Comparison of ENCODE assay signal across 10 cellular contexts in genomic region chr15:75061272-75061671, GRCh38. TPM values are rescaled to one million over a fixed set of nuclear protein-coding genes. Genes with fewer than 3 reads are reported as not detected.
DNase-seq lines count a peak whose midpoint lies in the region; ATAC-seq and TF ChIP-seq lines count a peak whose summit lies in the region.
"Had no signal": no experiment of that assay in that cellular context is flagged by ENCODE, and none has a peak within 500 bp of the region (broad histone marks: within the 10 kb centered on the region; RNA-seq: fewer than 3 reads in every experiment).

No MANE protein-coding gene starts in this region.

- H2AFZ ChIP-seq in PC-9: no peak overlapping the region
- H2AFZ ChIP-seq: parathyroid adenoma had no signal

- peaks cover 16% of the 10 kb centered on the region for H3K9me3 Mint-ChIP-seq in activated T-helper 1 cell treated with anti-CD3 and anti-CD28 coated beads, Interleukin-12 subunit alpha, Interleukin-12 subunit beta, Interleukin-2, Interleukin-4 antibody, amounts not matched to agents 30 ng/mL and 10 ng/mL and 1 ng/mL, durations not matched to agents 14 hours and 24 hours and 36 hours
- H3K9me3 Mint-ChIP-seq in progenitor cell of endocrine pancreas (ENCODE audit: low read depth): peaks cover 6% of the 10 kb centered on the region

- H3K9me2 ChIP-seq in PC-9 (ENCODE audit: insufficient read depth): no peaks in the 10 kb centered on the region

- CTCF ChIA-PET in PC-9 (lab: Charles Lee): interaction anchor here (1.1 kb wide), 1 partner anchor 18 kb away, joined by 4 read pairs; no protein-coding TSS in a partner anchor

- TF ChIP-seq POLR2A in spleen (IDR thresholded peaks at IDR 0.05): no peak

- H3K4me1 Mint-ChIP-seq in activated T-helper 1 cell treated with anti-CD3 and anti-CD28 coated beads, Interleukin-12 subunit alpha, Interleukin-12 subunit beta, Interleukin-2, Interleukin-4 antibody, amounts not matched to agents 30 ng/mL and 10 ng/mL and 1 ng/mL, durations not matched to agents 14 hours and 24 hours and 36 hours (ENCODE audit: low read depth): peaks cover 58% of the 10 kb centered on the region
- H3K4me1 Mint-ChIP-seq in progenitor cell of endocrine pancreas (ENCODE audit: low read depth): peaks cover 16% of the 10 kb centered on the region

- H3K79me2 ChIP-seq in PC-9 (ENCODE audit: low read depth): no peaks in the 10 kb centered on the region
- H3K79me2 ChIP-seq: parathyroid adenoma had no signal

- peak overlapping the region; percentile 31 for H3K27ac Mint-ChIP-seq in activated T-helper 1 cell treated with anti-CD3 and anti-CD28 coated beads, Interleukin-12 subunit alpha, Interleukin-12 subunit beta, Interleukin-2, Interleukin-4 antibody, amounts not matched to agents 30 ng/mL and 10 ng/mL and 1 ng/mL, durations not matched to agents 14 hours and 24 hours and 36 hours
- H3K27ac Mint-ChIP-seq in progenitor cell of endocrine pancreas: peak overlapping the region; percentile 41

- H3F3A ChIP-seq in PC-9 (ENCODE audit: insufficient read depth, low read depth): peaks cover 49% of the 10 kb centered on the region

- peaks cover 0 to 52% (median 5%) of the 10 kb centered on the region in 6 donors for H3K4me1 ChIP-seq in spleen
- H3K4me1 ChIP-seq in PC-9 (replicated peaks; ENCODE audit: insufficient read depth): peaks cover 39% of the 10 kb centered on the region
- H3K4me1 ChIP-seq: parathyroid adenoma had no signal

- H3K4me3 Mint-ChIP-seq in activated T-helper 1 cell treated with anti-CD3 and anti-CD28 coated beads, Interleukin-12 subunit alpha, Interleukin-12 subunit beta, Interleukin-2, Interleukin-4 antibody, amounts not matched to agents 30 ng/mL and 10 ng/mL and 1 ng/mL, durations not matched to agents 14 hours and 24 hours and 36 hours: peak overlapping the region; percentile 60
- no peak overlapping the region for H3K4me3 Mint-ChIP-seq in progenitor cell of endocrine pancreas (ENCODE audit: low read depth)

- H3K36me3 ChIP-seq in spleen: peaks cover 0 to 5% (median 0%) of the 10 kb centered on the region in 6 donors
- no peaks in the 10 kb centered on the region for H3K36me3 ChIP-seq in PC-9 (ENCODE audit: low read depth)

- no peaks in the 10 kb centered on the region for H3K27me3 Mint-ChIP-seq in activated T-helper 1 cell treated with anti-CD3 and anti-CD28 coated beads, Interleukin-12 subunit alpha, Interleukin-12 subunit beta, Interleukin-2, Interleukin-4 antibody, amounts not matched to agents 30 ng/mL and 10 ng/mL and 1 ng/mL, durations not matched to agents 14 hours and 24 hours and 36 hours (ENCODE audit: insufficient read depth)
- H3K27me3 Mint-ChIP-seq in progenitor cell of endocrine pancreas: no peaks in the 10 kb centered on the region

- H3K27me3 ChIP-seq in spleen (replicated peaks in 1 of 7): no peaks in the 10 kb centered on the region
- no peaks in the 10 kb centered on the region for H3K27me3 ChIP-seq in PC-9 (ENCODE audit: insufficient read depth, low read depth)

- H3K9me3 ChIP-seq in spleen (peaks cover 0 to 5% (median 2%) of the 10 kb centered on the region in 8 donors), PC-9 (ENCODE audit: insufficient read depth, low read depth) (no peaks in the 10 kb centered on the region)

- no peak overlapping the region for H3K4me3 ChIP-seq in spleen
- no peak overlapping the region for H3K4me3 ChIP-seq in PC-9

- ATAC-seq in GM18861 (IDR thresholded peaks at IDR 0.05; ENCODE audit: unreplicated experiment): peak; percentile 59
- ATAC-seq in HG03439 (IDR thresholded peaks at IDR 0.05; ENCODE audit: unreplicated experiment): peak; percentile 73
- ATAC-seq: PC-3 had no signal

- H4K20me1 ChIP-seq in PC-9 (ENCODE audit: insufficient read depth): no peaks in the 10 kb centered on the region

- intact Hi-C loops in activated T-helper 1 cell treated with anti-CD3 and anti-CD28 coated beads, Interleukin-12 subunit alpha, Interleukin-12 subunit beta, Interleukin-2, Interleukin-4 antibody, amounts not matched to agents 30 ng/mL and 10 ng/mL and 1 ng/mL, durations not matched to agents 14 hours and 24 hours and 36 hours (cut with micrococcal nuclease): no loop called here
- intact Hi-C loops in spleen (cut with DNase I; ENCODE audit: low total_unique reads): no loop called here
- intact Hi-C loops in PC-9 (cut with micrococcal nuclease; ENCODE audit: unreplicated experiment): no loop called here

- no peak for DNase-seq in activated T-helper 1 cell treated with anti-CD3 and anti-CD28 coated beads, Interleukin-12 subunit alpha, Interleukin-12 subunit beta, Interleukin-2, Interleukin-4 antibody, amounts not matched to agents 30 ng/mL and 10 ng/mL and 1 ng/mL, durations not matched to agents 14 hours and 24 hours and 36 hours (ENCODE audit: low spot score)
- DNase-seq in progenitor cell of endocrine pancreas (ENCODE audit: low spot score, unreplicated experiment): no peak
- DNase-seq in spleen: no peak
- DNase-seq in activated CD4-positive, alpha-beta T cell treated with anti-CD3 and anti-CD28 coated beads, Interleukin-2, amount 50 U/mL, for 4 hours: no peak
- no peak for DNase-seq in PC-9
- DNase-seq: glutamatergic neuron, PC-3 had no signal

- peak overlapping the region in 2 of 8 donors; percentile 13 to 23 for H3K27ac ChIP-seq in spleen
- no peak overlapping the region for H3K27ac ChIP-seq in PC-9
- H3K27ac ChIP-seq: parathyroid adenoma had no signal

- peaks cover 29% of the 10 kb centered on the region for H3K36me3 Mint-ChIP-seq in activated T-helper 1 cell treated with anti-CD3 and anti-CD28 coated beads, Interleukin-12 subunit alpha, Interleukin-12 subunit beta, Interleukin-2, Interleukin-4 antibody, amounts not matched to agents 30 ng/mL and 10 ng/mL and 1 ng/mL, durations not matched to agents 14 hours and 24 hours and 36 hours (ENCODE audit: low read depth)
- H3K36me3 Mint-ChIP-seq in progenitor cell of endocrine pancreas (ENCODE audit: insufficient read depth): peaks cover 9% of the 10 kb centered on the region

- no peak overlapping the region for H3K4me2 ChIP-seq in PC-9

- POLR2A ChIA-PET in PC-9 (lab: Charles Lee; ENCODE audit: unreplicated experiment): no interaction called here

- no TSS peak for BruUV-seq in PC-9 (replicated peaks; lab: Mats Ljungman, UMichigan)

- TF ChIP-seq CTCF in progenitor cell of endocrine pancreas (IDR thresholded peaks at IDR 0.05; ENCODE audit: unreplicated experiment) (no peak), spleen (IDR thresholded peaks at IDR 0.05 in 8 of 11, conservative IDR thresholded peaks at IDR 0.05 in 3 of 11) (no peak), PC-9 (conservative IDR thresholded peaks at IDR 0.05) (no peak)

RNA-seq across cellular contexts. Expression of gene PPCDC, which starts 37.9 kb away (rescaled TPM):
- 25.0 and 27.1 TPM in 2 replicates for total RNA-seq in activated T-helper 1 cell treated with anti-CD3 and anti-CD28 coated beads, Interleukin-12 subunit alpha, Interleukin-12 subunit beta, Interleukin-2, Interleukin-4 antibody, amounts not matched to agents 30 ng/mL and 10 ng/mL and 1 ng/mL, durations not matched to agents 14 hours and 24 hours and 36 hours
- total RNA-seq in progenitor cell of endocrine pancreas: 16.5 and 18.0 TPM in 2 replicates
- 10 to 100 TPM; 13.8 to 29.0 (median 21.9) TPM for total RNA-seq in spleen
- polyA plus RNA-seq in spleen: 10 to 100 TPM; 21.2 to 28.0 (median 23.1) TPM
- 23.7 and 24.4 TPM in 2 replicates for total RNA-seq in PC-9 (2021)
